ENCODE assay signal across 1 cellular context in genomic region chr19:29329460-29330134, GRCh38.
TF ChIP-seq lines count a peak whose summit lies in the region.

No MANE protein-coding gene starts in this region.

TF ChIP-seq in Ishikawa, 13 proteins besides CTCF, POLR2A, EP300 and RAD21 (continued from another document):
- TF ChIP-seq, protein P1, sequence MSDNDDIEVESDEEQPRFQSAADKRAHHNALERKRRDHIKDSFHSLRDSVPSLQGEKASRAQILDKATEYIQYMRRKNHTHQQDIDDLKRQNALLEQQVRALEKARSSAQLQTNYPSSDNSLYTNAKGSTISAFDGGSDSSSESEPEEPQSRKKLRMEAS (IDR thresholded peaks at IDR 0.05), result 0 out of 2 replicates have a peak, but pooled peaks have one; percentile 44
- no peak for TF ChIP-seq TAF1 (IDR thresholded peaks at IDR 0.05; ENCODE audit: low read depth)
- TF ChIP-seq YY1 (IDR thresholded peaks at IDR 0.05; ENCODE audit: low read depth), result peak; percentile 82
